In the genomic region with DNA sequence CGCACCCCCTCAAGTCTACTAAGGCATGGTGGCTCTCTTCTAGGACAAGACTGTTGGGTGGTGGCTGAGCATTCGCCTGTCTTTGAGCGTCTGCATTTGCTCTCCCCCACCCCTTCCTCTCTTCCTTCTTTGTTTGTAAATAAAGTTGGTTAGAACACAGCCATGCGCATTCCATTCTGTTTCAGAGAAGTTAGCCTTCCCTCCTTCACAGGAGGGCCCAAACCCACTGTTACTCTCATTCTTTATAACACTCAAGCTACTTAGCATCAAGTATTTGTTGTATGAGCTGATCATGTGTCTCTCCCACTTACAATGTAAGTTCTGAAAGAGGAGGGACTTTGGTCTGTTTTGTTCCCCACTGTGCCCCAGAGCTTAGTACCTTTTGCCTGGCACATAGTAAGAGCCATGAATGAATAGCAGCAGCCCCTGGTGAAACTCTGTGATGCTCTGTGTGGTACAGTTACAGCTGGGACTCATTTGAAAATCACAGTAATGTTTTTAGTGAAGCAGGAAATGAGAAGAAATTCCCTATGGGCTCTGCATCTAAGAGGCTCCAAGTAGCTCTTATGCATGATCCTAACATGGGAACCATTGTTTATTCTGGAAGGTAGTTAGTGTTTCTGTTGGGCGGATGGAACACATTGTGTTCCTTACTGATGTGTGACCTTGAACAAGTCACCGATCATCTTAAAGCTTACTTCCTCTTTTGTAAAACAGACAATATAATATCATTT, we compare ENCODE assay signal across 9 cellular contexts. TPM values are rescaled to one million over a fixed set of nuclear protein-coding genes. Genes with fewer than 3 reads are reported as not detected.
DNase-seq lines count a peak whose midpoint lies in the region; ATAC-seq, FAIRE-seq and TF ChIP-seq lines count a peak whose summit lies in the region.
"Had no signal": no experiment of that assay in that cellular context is flagged by ENCODE, and none has a peak within 500 bp of the region (broad histone marks: within the 10 kb centered on the region; RNA-seq: fewer than 3 reads in every experiment).

No MANE protein-coding gene starts in this region.

- FAIRE-seq in H54 (lab: Jason Lieb, UNC) = no peak
- FAIRE-seq: TTC549 had no signal

- peak; percentile 16 for DNase-seq in NCI-H510A treated with DMSO at 0.1 percent for 48 hours (lab: John Stamatoyannopoulos, UW)
- DNase-seq in NCI-H510A (lab: John Stamatoyannopoulos, UW) = no peak
- peak; percentile 60 for DNase-seq in adipocyte (ENCODE audit: low read depth)
- no peak for DNase-seq in osteoblast (ENCODE audit: insufficient read length, low spot score, missing footprints)
- no peak for DNase-seq in H54 (ENCODE audit: insufficient read length, low spot score)
- no peak for DNase-seq in NCI-H1694 treated with DMSO at 0.1 percent for 48 hours (lab: John Stamatoyannopoulos, UW)
- no peak for DNase-seq in GF-D8 (lab: John Stamatoyannopoulos, UW)

- H3K9me3 ChIP-seq in adipocyte (ENCODE audit: control insufficient read depth, low read length) (no peaks in the 10 kb centered on the region), osteoblast (ENCODE audit: low read depth, low read length) (no peaks in the 10 kb centered on the region)

- peak overlapping the region; percentile 70 for H3K4me2 ChIP-seq in osteoblast (ENCODE audit: insufficient read depth, low read length)

- no peaks in the 10 kb centered on the region for H3K27me3 ChIP-seq in adipocyte (replicated peaks; ENCODE audit: control insufficient read depth, insufficient read depth, low read length)
- no peaks in the 10 kb centered on the region for H3K27me3 ChIP-seq in osteoblast (ENCODE audit: insufficient read depth, low read length)

- H3K79me2 ChIP-seq in osteoblast (ENCODE audit: insufficient read depth, low read length) = peaks cover 24% of the 10 kb centered on the region

- peak; percentile 53 for ATAC-seq in HG03097 (IDR thresholded peaks at IDR 0.05; ENCODE audit: low FRiP score, unreplicated experiment)

- H4K20me1 ChIP-seq in osteoblast (ENCODE audit: insufficient read depth, low read length) = no peaks in the 10 kb centered on the region

- H3K36me3 ChIP-seq in adipocyte (ENCODE audit: control insufficient read depth, insufficient read depth, low read length, severe bottlenecking) (no peaks in the 10 kb centered on the region), osteoblast (ENCODE audit: insufficient read depth, low read length) (no peaks in the 10 kb centered on the region)

- H3K4me3 ChIP-seq in adipocyte (ENCODE audit: low read length) = peak overlapping the region; percentile 20
- peak overlapping the region; percentile 3 for H3K4me3 ChIP-seq in osteoblast (ENCODE audit: insufficient read depth, low read length)

- no peak for TF ChIP-seq POLR2A in H54 (IDR thresholded peaks at IDR 0.05; ENCODE audit: low read depth, low read length)

- peak overlapping the region; percentile 86 for H3K27ac ChIP-seq in osteoblast (ENCODE audit: low read depth, low read length)

- no peak overlapping the region for H2AFZ ChIP-seq in osteoblast (ENCODE audit: low read length)

- H3K9ac ChIP-seq in adipocyte (ENCODE audit: low read length) = no peak overlapping the region

- TF ChIP-seq CTCF in osteoblast (IDR thresholded peaks at IDR 0.05; ENCODE audit: extremely low read depth, low read depth, low read length) = no peak

- H3K4me1 ChIP-seq in adipocyte (ENCODE audit: control insufficient read depth, insufficient read depth, low read length) = peaks cover 33% of the 10 kb centered on the region
- H3K4me1 ChIP-seq in osteoblast (ENCODE audit: insufficient read depth, low read length) = peaks cover 36% of the 10 kb centered on the region

RNA-seq across cellular contexts. Expression of gene MGAT5, which starts 7.7 kb away (rescaled TPM):
- 28.3 and 29.7 TPM in 2 replicates for total RNA-seq in osteoblast

Comparison
In these comparisons a context has a peak if more than half of its experiments do, and no peak if none do; other contexts are left out.
1. DNase-seq: peak in NCI-H510A treated with DMSO at 0.1 percent for 48 hours (single experiment) and adipocyte (single experiment); none in NCI-H510A (single experiment), osteoblast (single experiment), H54 (single experiment), NCI-H1694 treated with DMSO at 0.1 percent for 48 hours (single experiment) and GF-D8 (single experiment).